ENCODE assay signal across 1 cellular context in the genomic region with DNA sequence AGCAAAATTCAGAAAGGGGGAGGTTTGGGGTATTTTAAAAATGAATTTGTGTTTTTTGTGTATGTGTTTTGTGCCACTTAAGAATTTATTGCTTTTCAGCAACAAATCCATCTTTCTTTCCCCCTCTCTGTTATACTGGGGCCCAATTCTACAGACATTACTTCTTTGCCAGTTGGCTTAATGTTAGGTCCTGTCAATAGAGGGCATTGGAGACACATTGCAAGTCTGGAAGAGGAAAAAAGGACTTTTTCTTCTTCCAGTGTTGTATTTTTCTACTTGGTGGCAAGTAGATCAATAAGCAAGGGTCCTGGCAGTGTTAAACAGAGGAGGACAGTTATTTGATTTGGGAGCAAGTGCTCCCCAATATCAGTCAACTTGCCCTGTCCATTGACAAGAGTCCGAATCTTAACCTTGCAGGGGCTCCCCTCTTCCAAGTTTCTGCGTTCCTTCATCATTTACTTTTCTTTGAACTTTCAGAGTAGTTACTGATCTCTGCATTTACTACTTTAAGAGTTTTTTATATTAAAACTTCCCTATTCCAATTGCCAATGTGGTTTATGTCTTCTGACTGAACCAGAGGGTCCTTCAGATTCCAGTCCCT.
TF ChIP-seq lines count a peak whose summit lies in the region.

No MANE protein-coding gene starts in this region.

TF ChIP-seq in SK-N-SH, 30 proteins besides CTCF, POLR2A, EP300 and RAD21 (continued from another document):
- TF ChIP-seq, protein P1, sequence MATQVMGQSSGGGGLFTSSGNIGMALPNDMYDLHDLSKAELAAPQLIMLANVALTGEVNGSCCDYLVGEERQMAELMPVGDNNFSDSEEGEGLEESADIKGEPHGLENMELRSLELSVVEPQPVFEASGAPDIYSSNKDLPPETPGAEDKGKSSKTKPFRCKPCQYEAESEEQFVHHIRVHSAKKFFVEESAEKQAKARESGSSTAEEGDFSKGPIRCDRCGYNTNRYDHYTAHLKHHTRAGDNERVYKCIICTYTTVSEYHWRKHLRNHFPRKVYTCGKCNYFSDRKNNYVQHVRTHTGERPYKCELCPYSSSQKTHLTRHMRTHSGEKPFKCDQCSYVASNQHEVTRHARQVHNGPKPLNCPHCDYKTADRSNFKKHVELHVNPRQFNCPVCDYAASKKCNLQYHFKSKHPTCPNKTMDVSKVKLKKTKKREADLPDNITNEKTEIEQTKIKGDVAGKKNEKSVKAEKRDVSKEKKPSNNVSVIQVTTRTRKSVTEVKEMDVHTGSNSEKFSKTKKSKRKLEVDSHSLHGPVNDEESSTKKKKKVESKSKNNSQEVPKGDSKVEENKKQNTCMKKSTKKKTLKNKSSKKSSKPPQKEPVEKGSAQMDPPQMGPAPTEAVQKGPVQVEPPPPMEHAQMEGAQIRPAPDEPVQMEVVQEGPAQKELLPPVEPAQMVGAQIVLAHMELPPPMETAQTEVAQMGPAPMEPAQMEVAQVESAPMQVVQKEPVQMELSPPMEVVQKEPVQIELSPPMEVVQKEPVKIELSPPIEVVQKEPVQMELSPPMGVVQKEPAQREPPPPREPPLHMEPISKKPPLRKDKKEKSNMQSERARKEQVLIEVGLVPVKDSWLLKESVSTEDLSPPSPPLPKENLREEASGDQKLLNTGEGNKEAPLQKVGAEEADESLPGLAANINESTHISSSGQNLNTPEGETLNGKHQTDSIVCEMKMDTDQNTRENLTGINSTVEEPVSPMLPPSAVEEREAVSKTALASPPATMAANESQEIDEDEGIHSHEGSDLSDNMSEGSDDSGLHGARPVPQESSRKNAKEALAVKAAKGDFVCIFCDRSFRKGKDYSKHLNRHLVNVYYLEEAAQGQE (IDR thresholded peaks at IDR 0.05; ENCODE audit: low read depth, low read length) = no peak
- TF ChIP-seq EZH2phosphoT487 (IDR thresholded peaks at IDR 0.05; ENCODE audit: borderline replicate concordance, low read depth) (no peak), TEAD4 (IDR thresholded peaks at IDR 0.05; ENCODE audit: borderline replicate concordance, insufficient read depth) (no peak), POLR2AphosphoS5 (IDR thresholded peaks at IDR 0.05; ENCODE audit: low read depth, low read length) (no peak), TAF1 (IDR thresholded peaks at IDR 0.05; ENCODE audit: borderline replicate concordance, low read depth, low read length) (no peak)
- TF ChIP-seq, protein P2, sequence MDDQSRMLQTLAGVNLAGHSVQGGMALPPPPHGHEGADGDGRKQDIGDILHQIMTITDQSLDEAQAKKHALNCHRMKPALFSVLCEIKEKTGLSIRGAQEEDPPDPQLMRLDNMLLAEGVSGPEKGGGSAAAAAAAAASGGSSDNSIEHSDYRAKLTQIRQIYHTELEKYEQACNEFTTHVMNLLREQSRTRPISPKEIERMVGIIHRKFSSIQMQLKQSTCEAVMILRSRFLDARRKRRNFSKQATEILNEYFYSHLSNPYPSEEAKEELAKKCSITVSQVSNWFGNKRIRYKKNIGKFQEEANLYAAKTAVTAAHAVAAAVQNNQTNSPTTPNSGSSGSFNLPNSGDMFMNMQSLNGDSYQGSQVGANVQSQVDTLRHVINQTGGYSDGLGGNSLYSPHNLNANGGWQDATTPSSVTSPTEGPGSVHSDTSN (IDR thresholded peaks at IDR 0.05) = no peak
- TF ChIP-seq, protein P3, sequence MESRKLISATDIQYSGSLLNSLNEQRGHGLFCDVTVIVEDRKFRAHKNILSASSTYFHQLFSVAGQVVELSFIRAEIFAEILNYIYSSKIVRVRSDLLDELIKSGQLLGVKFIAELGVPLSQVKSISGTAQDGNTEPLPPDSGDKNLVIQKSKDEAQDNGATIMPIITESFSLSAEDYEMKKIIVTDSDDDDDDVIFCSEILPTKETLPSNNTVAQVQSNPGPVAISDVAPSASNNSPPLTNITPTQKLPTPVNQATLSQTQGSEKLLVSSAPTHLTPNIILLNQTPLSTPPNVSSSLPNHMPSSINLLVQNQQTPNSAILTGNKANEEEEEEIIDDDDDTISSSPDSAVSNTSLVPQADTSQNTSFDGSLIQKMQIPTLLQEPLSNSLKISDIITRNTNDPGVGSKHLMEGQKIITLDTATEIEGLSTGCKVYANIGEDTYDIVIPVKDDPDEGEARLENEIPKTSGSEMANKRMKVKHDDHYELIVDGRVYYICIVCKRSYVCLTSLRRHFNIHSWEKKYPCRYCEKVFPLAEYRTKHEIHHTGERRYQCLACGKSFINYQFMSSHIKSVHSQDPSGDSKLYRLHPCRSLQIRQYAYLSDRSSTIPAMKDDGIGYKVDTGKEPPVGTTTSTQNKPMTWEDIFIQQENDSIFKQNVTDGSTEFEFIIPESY (IDR thresholded peaks at IDR 0.05; ENCODE audit: borderline replicate concordance, low read depth) = no peak
